Comparison of ENCODE assay signal across 35 cellular contexts in genomic region chr10:15863323-15863722, GRCh38.
"Had no signal": no experiment of that assay in that cellular context is flagged by ENCODE, and none has a peak within 500 bp of the region (broad histone marks: within the 10 kb centered on the region; RNA-seq: fewer than 3 reads in every experiment).

No MANE protein-coding gene starts in this region.

- ATAC-seq: activated CD8-positive, alpha-beta T cell treated with anti-CD3 and anti-CD28 coated beads for 36 hours; activated naive CD4-positive, alpha-beta T cell treated with anti-CD3 and anti-CD28 coated beads, Interleukin-2, amount 50 U/mL, for 72 hours; activated T-cell treated with anti-CD3 and anti-CD28 coated beads, Interleukin-2, amount 50 U/mL, for 4 hours; body of pancreas had no signal

- H3K9me3 Mint-ChIP-seq: activated CD4-positive, alpha-beta memory T cell treated with anti-CD3 and anti-CD28 coated beads for 36 hours; activated CD8-positive, alpha-beta T cell treated with anti-CD3 and anti-CD28 coated beads for 36 hours; activated naive CD4-positive, alpha-beta T cell treated with anti-CD3 and anti-CD28 coated beads for 36 hours; activated T-cell treated with anti-CD3 and anti-CD28 coated beads, Interleukin-2, amount 50 U/mL, for 4 hours had no signal

- H3K4me3 Mint-ChIP-seq: activated B cell treated with CpG ODN at 0.5 μM for 24 hours; activated CD4-positive, alpha-beta memory T cell treated with anti-CD3 and anti-CD28 coated beads for 36 hours; activated CD4-positive, alpha-beta T cell treated with anti-CD3 and anti-CD28 coated beads, Interleukin-2, amount 10 ng/mL, durations not matched to agents 24 days and 14 days; activated CD8-positive, alpha-beta T cell treated with anti-CD3 and anti-CD28 coated beads for 36 hours; activated naive CD4-positive, alpha-beta T cell treated with anti-CD3 and anti-CD28 coated beads for 36 hours; activated naive CD8-positive, alpha-beta T cell treated with anti-CD3 and anti-CD28 coated beads for 36 hours; activated T-cell treated with anti-CD3 and anti-CD28 coated beads, Interleukin-2, amount 50 U/mL, for 4 hours; T-helper 1 cell treated with Interleukin-12 subunit alpha and Interleukin-12 subunit beta and Interleukin-4 antibody, amounts not matched to agents 30 μg/mL and 1 μg/mL, for 36 hours; T-helper 2 cell treated with Interferon-gamma antibody and Interleukin-4, amounts not matched to agents 5 μg/mL and 100 μg/mL, for 36 hours had no signal

- H3K27me3 ChIP-seq: body of pancreas, brain microvascular endothelial cell had no signal

- H3K4me1 ChIP-seq: breast epithelium had no signal

- DNase-seq: activated B cell treated with CpG ODN at 0.5 μM for 24 hours; activated CD4-positive, alpha-beta memory T cell treated with anti-CD3 and anti-CD28 coated beads for 36 hours; activated CD4-positive, alpha-beta T cell treated with anti-CD3 and anti-CD28 coated beads for 4 hours; activated CD4-positive, alpha-beta T cell treated with anti-CD3 and anti-CD28 coated beads, Interleukin-2, amount 10 ng/mL, durations not matched to agents 24 days and 14 days; activated CD4-positive, alpha-beta T cell treated with anti-CD3 and anti-CD28 coated beads, Interleukin-2, amount 50 U/mL, for 1 hour; activated CD4-positive, alpha-beta T cell treated with anti-CD3 and anti-CD28 coated beads, Interleukin-2, amount 50 U/mL, for 4 hours; activated CD4-positive, CD25-positive, alpha-beta regulatory T cell treated with anti-CD3 and anti-CD28 coated beads, Interleukin-2, amount 50 U/mL, for 72 hours; activated CD8-positive, alpha-beta memory T cell treated with anti-CD3 and anti-CD28 coated beads, Interleukin-2, amount 50 U/mL, for 4 hours; activated CD8-positive, alpha-beta T cell treated with anti-CD3 and anti-CD28 coated beads for 36 hours; activated effector memory CD4-positive, alpha-beta T cell treated with Interleukin-2 at 50 U/mL for 16 hours; activated gamma-delta T cell treated with Interleukin-2 at 50 U/mL for 16 hours; activated naive CD4-positive, alpha-beta T cell; activated naive CD4-positive, alpha-beta T cell treated with anti-CD3 and anti-CD28 coated beads for 36 hours; activated naive CD4-positive, alpha-beta T cell treated with anti-CD3 and anti-CD28 coated beads, Interleukin-2, amount 50 U/mL, for 16 hours; activated naive CD8-positive, alpha-beta T cell treated with anti-CD3 and anti-CD28 coated beads for 36 hours; activated T-cell treated with anti-CD3 and anti-CD28 coated beads for 4 hours; activated T-cell treated with anti-CD3 and anti-CD28 coated beads, Interleukin-2, amount 50 U/mL, for 1 hour; activated T-cell treated with anti-CD3 and anti-CD28 coated beads, Interleukin-2, amount 50 U/mL, for 4 hours; adrenal gland; amniotic stem cell; aorta; body of pancreas; brain microvascular endothelial cell; central memory CD4-positive, alpha-beta T cell; T-helper 1 cell; T-helper 2 cell; T-helper 9 cell had no signal

- H3K36me3 ChIP-seq: adrenal gland, brain microvascular endothelial cell, breast epithelium had no signal

- H3K9me3 ChIP-seq: adrenal gland, breast epithelium had no signal

- H3K4me3 ChIP-seq: adrenal gland, body of pancreas, breast epithelium had no signal

- H3K27ac ChIP-seq: adrenal gland, body of pancreas, brain microvascular endothelial cell, breast epithelium, VCaP had no signal

- H3K27ac Mint-ChIP-seq: activated B cell treated with CpG ODN at 0.5 μM for 24 hours; activated CD4-positive, alpha-beta memory T cell treated with anti-CD3 and anti-CD28 coated beads for 36 hours; activated CD4-positive, alpha-beta T cell treated with anti-CD3 and anti-CD28 coated beads, Interleukin-2, amount 10 ng/mL, durations not matched to agents 24 days and 14 days; activated CD8-positive, alpha-beta T cell treated with anti-CD3 and anti-CD28 coated beads for 36 hours; activated naive CD4-positive, alpha-beta T cell treated with anti-CD3 and anti-CD28 coated beads for 36 hours; activated naive CD4-positive, alpha-beta T cell treated with anti-CD3 and anti-CD28 coated beads, Interleukin-2, amount 50 U/mL, for 72 hours; activated naive CD8-positive, alpha-beta T cell treated with anti-CD3 and anti-CD28 coated beads for 36 hours; activated T-helper 2 cell treated with anti-CD3 and anti-CD28 coated beads, Interferon-gamma antibody, Interleukin-2, Interleukin-4, amounts not matched to agents 10 μg/mL and 5 μg/mL and 100 μg/mL, durations not matched to agents 14 hours and 24 hours and 36 hours; T-helper 1 cell treated with Interleukin-12 subunit alpha and Interleukin-12 subunit beta and Interleukin-4 antibody, amounts not matched to agents 30 μg/mL and 1 μg/mL, for 36 hours; T-helper 2 cell treated with Interferon-gamma antibody and Interleukin-4, amounts not matched to agents 5 μg/mL and 100 μg/mL, for 36 hours had no signal

- FAIRE-seq: astrocyte, TTC549 had no signal
